ENCODE assay signal across 11 cellular contexts in genomic region chr11:75346912-75347647, GRCh38. TPM values are rescaled to one million over a fixed set of nuclear protein-coding genes. Genes with fewer than 3 reads are reported as not detected.
DNase-seq lines count a peak whose midpoint lies in the region; ATAC-seq, FAIRE-seq and TF ChIP-seq lines count a peak whose summit lies in the region.
"Had no signal": no experiment of that assay in that cellular context is flagged by ENCODE, and none has a peak within 500 bp of the region (broad histone marks: within the 10 kb centered on the region; RNA-seq: fewer than 3 reads in every experiment).

No MANE protein-coding gene starts in this region.

- peaks cover 85% of the 10 kb centered on the region for H3K4me1 ChIP-seq in Panc1 (ENCODE audit: control insufficient read depth, insufficient read depth, low read length)

- no peaks in the 10 kb centered on the region for H3K27me3 ChIP-seq in Panc1 (ENCODE audit: control insufficient read depth, insufficient read depth, low read length)

- peak; percentile 6 for DNase-seq in D721Med (ENCODE audit: insufficient read length, low spot score)
- no peak for DNase-seq in Panc1 (ENCODE audit: low read depth, low spot score)
- peak; percentile 80 for DNase-seq in fibroblast of mammary gland (ENCODE audit: low read depth)
- peak; percentile 92 for DNase-seq in posterior vena cava (ENCODE audit: low spot score)
- no peak for DNase-seq in stimulated activated CD4-positive, alpha-beta T cell treated with anti-CD3 and anti-CD28 coated beads, Interleukin-4, amount 100 ng/mL, for 1 hour
- no peak for DNase-seq in activated effector memory CD4-positive, alpha-beta T cell treated with Interleukin-2 at 50 U/mL for 16 hours
- DNase-seq: stimulated activated CD8-positive, alpha-beta memory T cell treated with anti-CD3 and anti-CD28 coated beads, Interleukin-4, amount 100 ng/mL, for 48 hours had no signal

- TF ChIP-seq CTCF in D721Med (IDR thresholded peaks at IDR 0.05; ENCODE audit: insufficient read depth, missing control alignments) = no peak
- TF ChIP-seq CTCF in Panc1 (IDR thresholded peaks at IDR 0.05) = no peak
- TF ChIP-seq CTCF in fibroblast of mammary gland (conservative IDR thresholded peaks at IDR 0.05; ENCODE audit: control insufficient read depth, insufficient read depth, low read depth, low read length) = no peak

- POLR2A ChIA-PET in Panc1 (lab: Charles Lee) = no interaction called here

- intact Hi-C loops in Panc1 (cut with micrococcal nuclease; ENCODE audit: unreplicated experiment) = no loop called here
- intact Hi-C loops in posterior vena cava (cut with DNase I) = no loop called here

- peak overlapping the region; percentile 96 for H3K27ac ChIP-seq in Panc1 (ENCODE audit: low read length)

- in situ Hi-C loops in Panc1 (cut with HindIII; ENCODE audit: low pct_unique_long_range_greater_than_20kb, low sequenced_read_pairs) = no loop called here

- no peaks in the 10 kb centered on the region for H3K9me3 ChIP-seq in Panc1 (ENCODE audit: control insufficient read depth, insufficient read depth, low read depth, low read length)

- no TSS peak for BruUV-seq in Panc1 (replicated peaks; lab: Mats Ljungman, UMichigan)

- H3K4me3 ChIP-seq in Panc1 (ENCODE audit: low read depth in 2 of 2, low read length in 2 of 2) (no peak overlapping the region), fibroblast of mammary gland (ENCODE audit: control insufficient read depth, low read depth, low read length) (no peak overlapping the region)

- no peak for FAIRE-seq in D721Med (lab: Jason Lieb, UNC)
- FAIRE-seq: GM12892, keratinocyte had no signal

- H3K36me3 ChIP-seq in Panc1 (ENCODE audit: control insufficient read depth, insufficient read depth, low read length) = no peaks in the 10 kb centered on the region; the same call in 1 of the 2 replicates

- CTCF ChIA-PET in Panc1 (lab: Charles Lee) = no interaction called here

- ATAC-seq in Panc1 (no peak), GM18517 (IDR thresholded peaks at IDR 0.05; ENCODE audit: unreplicated experiment) (no peak), GM21423 (IDR thresholded peaks at IDR 0.05; ENCODE audit: unreplicated experiment) (no peak)

RNA-seq across cellular contexts. Expression of gene ARRB1, which starts 4.4 kb away (rescaled TPM):
- total RNA-seq in Panc1 (2021; ENCODE audit: unreplicated experiment) (219 TPM), posterior vena cava (10 to 100 TPM; 42.3 to 44.3 TPM)
- polyA plus RNA-seq in Panc1 (2012; ENCODE audit: insufficient read length) = 236 TPM

RNA-seq across cellular contexts. Expression of gene RPS3, which starts 52.2 kb away (rescaled TPM):
- 2,945 TPM for total RNA-seq in Panc1 (2021; ENCODE audit: unreplicated experiment)
- polyA plus RNA-seq in Panc1 (2012; ENCODE audit: insufficient read length) = 2,908 TPM
- 1,000 to 10,000 TPM; 1,304 to 1,399 TPM for total RNA-seq in posterior vena cava

Comparison
In these comparisons a context has a peak if more than half of its experiments do, and no peak if none do; other contexts are left out.
1. DNase-seq: peak in D721Med (single experiment), fibroblast of mammary gland (single experiment) and posterior vena cava (single experiment); none in Panc1 (single experiment), stimulated activated CD4-positive, alpha-beta T cell treated with anti-CD3 and anti-CD28 coated beads, Interleukin-4, amount 100 ng/mL, for 1 hour (single experiment) and activated effector memory CD4-positive, alpha-beta T cell treated with Interleukin-2 at 50 U/mL for 16 hours (single experiment).